In the genomic region with DNA sequence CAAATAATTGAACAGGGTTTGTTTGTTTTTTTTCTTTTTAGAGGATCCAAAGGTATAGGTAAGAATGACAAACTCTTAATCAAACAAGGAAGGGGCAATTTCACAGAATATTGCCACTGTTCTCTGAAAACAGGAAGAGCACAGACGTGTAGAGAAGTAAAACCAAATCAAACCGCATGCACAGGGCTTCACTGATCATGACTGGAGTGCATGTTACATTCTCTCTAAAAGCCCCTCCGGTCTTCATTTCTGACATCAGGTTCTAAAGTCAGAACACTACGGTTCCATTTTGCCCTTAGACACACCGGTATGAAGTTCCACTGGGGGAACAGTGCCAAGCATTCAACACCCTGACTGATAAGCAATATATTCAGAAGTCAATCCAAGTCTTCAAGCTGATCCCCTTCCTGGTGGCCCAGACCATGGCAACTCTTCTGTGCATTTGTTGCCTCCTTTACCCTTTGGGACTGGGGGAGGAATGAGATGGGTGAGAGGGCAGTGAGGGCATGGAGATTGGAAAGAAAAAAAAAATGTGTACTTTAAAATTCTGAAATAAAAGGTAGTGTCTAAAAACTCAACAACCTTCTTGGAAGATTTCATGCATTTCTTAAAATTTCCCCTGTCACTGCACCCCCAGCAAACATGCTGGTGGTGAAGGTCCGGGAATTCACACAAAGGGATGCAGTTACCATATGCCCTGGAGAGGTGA, we compare ENCODE assay signal across 8 cellular contexts. TPM values are rescaled to one million over a fixed set of nuclear protein-coding genes. Genes with fewer than 3 reads are reported as not detected.
DNase-seq lines count a peak whose midpoint lies in the region; ATAC-seq and TF ChIP-seq lines count a peak whose summit lies in the region.

No MANE protein-coding gene starts in this region.

- peaks cover 25% of the 10 kb centered on the region for H3K36me3 Mint-ChIP-seq in activated B cell treated with CpG ODN at 0.5 μM for 24 hours (ENCODE audit: low read depth)

- POLR2A ChIA-PET in activated B cell treated with CpG ODN at 0.5 μM for 24 hours (lab: Charles Lee), result interaction anchor here (1.1 to 4.0 kb wide), 6 partner anchors 13 to 156 kb away, joined by 3 to 38 read pairs (median 8); no protein-coding TSS in a partner anchor

- CTCF ChIA-PET in activated B cell treated with CpG ODN at 0.5 μM for 24 hours (lab: Charles Lee), result interaction anchor here (0.9 kb wide), 1 partner anchor 22 kb away, joined by 3 read pairs; no protein-coding TSS in a partner anchor

- no peak overlapping the region for H4K8ac ChIP-seq in trophoblast cell (ENCODE audit: low read depth, low read length)

- H3K79me2 ChIP-seq in trophoblast cell (ENCODE audit: control insufficient read depth, insufficient read depth, low read length, poor library complexity), result peaks cover 11% of the 10 kb centered on the region

- peak overlapping the region; percentile 85 for H3K4me2 ChIP-seq in trophoblast cell (ENCODE audit: low read length)

- H3K4me1 ChIP-seq in heart right ventricle (peaks cover 4 to 50% (median 36%) of the 10 kb centered on the region in 9 donors), trophoblast cell (ENCODE audit: control insufficient read depth in 1 of 2, insufficient read depth in 2 of 2, low read length in 2 of 2) (peaks cover 0 to 11% of the 10 kb centered on the region in 2 experiments)

- H3K27ac ChIP-seq in heart right ventricle (peak overlapping the region in 9 of 10 donors; percentile 83 to 95 (median 89)), trophoblast cell (ENCODE audit: low read depth, low read length) (no peak overlapping the region)

- H3K9me3 ChIP-seq in heart right ventricle (no peaks in the 10 kb centered on the region), trophoblast cell (ENCODE audit: insufficient read depth, low read depth, low read length) (no peaks in the 10 kb centered on the region)

- TF ChIP-seq CTCF in heart right ventricle (IDR thresholded peaks at IDR 0.05) (no peak), activated B cell treated with CpG ODN at 0.5 μM for 24 hours (IDR thresholded peaks at IDR 0.05) (no peak)

- no peak overlapping the region for H2BK12ac ChIP-seq in trophoblast cell (ENCODE audit: low read length)

- TF ChIP-seq POLR2A in erythroblast (IDR thresholded peaks at IDR 0.05; ENCODE audit: low read length), result peak; percentile 55

- peak overlapping the region; percentile 87 for H4K91ac ChIP-seq in trophoblast cell (ENCODE audit: low read depth, low read length)

- ATAC-seq in heart right ventricle (no peak), Right ventricle myocardium superior (ENCODE audit: poor library complexity) (no peak), HG03432 (IDR thresholded peaks at IDR 0.05; ENCODE audit: unreplicated experiment) (peak; percentile 27), activated B cell treated with CpG ODN at 0.5 μM for 24 hours (ENCODE audit: low read depth) (peak; percentile 63)

- intact Hi-C loops in heart right ventricle (cut with DNase I) (loop anchor here in 3 of 10 donors (5.0 to 10.0 kb wide), 3 partner anchors 92 to 335 kb away; a partner anchor contains a TSS), Right ventricle myocardium superior (cut with DNase I) (no loop called here), activated B cell treated with CpG ODN at 0.5 μM for 24 hours (cut with micrococcal nuclease) (loop anchor here (1.0 to 10.0 kb wide), 8 partner anchors 17 to 452 kb away; a partner anchor contains a TSS)

- H2BK120ac ChIP-seq in trophoblast cell (ENCODE audit: insufficient read depth, low read length, poor library complexity), result no peak overlapping the region

- no peak overlapping the region for H4K12ac ChIP-seq in trophoblast cell (ENCODE audit: low read depth, low read length)

- no peaks in the 10 kb centered on the region for H3K27me3 Mint-ChIP-seq in activated B cell treated with CpG ODN at 0.5 μM for 24 hours

- peak overlapping the region; percentile 76 to 99 (median 95) for H3K4me3 ChIP-seq in heart right ventricle
- peak overlapping the region; percentile 88 for H3K4me3 ChIP-seq in trophoblast cell (ENCODE audit: low read depth, low read length)

- no peak overlapping the region for H2AK5ac ChIP-seq in trophoblast cell (ENCODE audit: low read length)

- H3K14ac ChIP-seq in trophoblast cell (ENCODE audit: low read length), result no peak overlapping the region

- no peaks in the 10 kb centered on the region for H3K9me3 Mint-ChIP-seq in activated B cell treated with CpG ODN at 0.5 μM for 24 hours

- H2AFZ ChIP-seq in trophoblast cell (ENCODE audit: insufficient read depth, low read length, poor library complexity), result peak overlapping the region; percentile 53

- H3K18ac ChIP-seq in trophoblast cell (ENCODE audit: low read length), result no peak overlapping the region

- peaks cover 14% of the 10 kb centered on the region for H3K79me1 ChIP-seq in trophoblast cell (ENCODE audit: low read length)

- no peak overlapping the region for H3K9ac ChIP-seq in trophoblast cell (ENCODE audit: low read length)

- DNase-seq in heart right ventricle, result peak in 1 of 2 donors; percentile 21
- no peak for DNase-seq in Right ventricle myocardium superior
- peak; percentile 20 for DNase-seq in activated B cell treated with CpG ODN at 0.5 μM for 24 hours
- DNase-seq in erythroblast (lab: John Stamatoyannopoulos, UW), result peak; percentile 32 to 43
- peak; percentile 58 to 79 for DNase-seq in trophoblast cell
- no peak for DNase-seq in glomerular visceral epithelial cell (ENCODE audit: extremely low spot score)
- no peak for DNase-seq in T-helper 9 cell

- peak overlapping the region; percentile 93 for H3K4me3 Mint-ChIP-seq in activated B cell treated with CpG ODN at 0.5 μM for 24 hours

- H3K27ac Mint-ChIP-seq in activated B cell treated with CpG ODN at 0.5 μM for 24 hours, result peak overlapping the region; percentile 98

- H2BK5ac ChIP-seq in trophoblast cell (ENCODE audit: low read depth, low read length, poor library complexity), result peak overlapping the region; percentile 95

- WGBS in heart right ventricle, 2 donors, result 21 to 30% methylated on average over 6 of the region's 6 CpGs
- WGBS in trophoblast cell (ENCODE audit: extremely low coverage, insufficient coverage, insufficient read length), result no CpG with 5 or more reads among the region's 6 CpGs

- H3K27me3 ChIP-seq in heart right ventricle (peaks cover 0 to 17% (median 0%) of the 10 kb centered on the region in 7 donors), trophoblast cell (ENCODE audit: insufficient read depth, low read length) (no peaks in the 10 kb centered on the region)

- no peaks in the 10 kb centered on the region for H3K36me3 ChIP-seq in heart right ventricle
- no peaks in the 10 kb centered on the region for H3K36me3 ChIP-seq in trophoblast cell (ENCODE audit: control insufficient read depth in 1 of 2, insufficient read depth in 2 of 2, low read length in 2 of 2)

- peak overlapping the region; percentile 18 for H3K4ac ChIP-seq in trophoblast cell (ENCODE audit: low read depth, low read length)

- H3K23ac ChIP-seq in trophoblast cell (ENCODE audit: low read length), result no peak overlapping the region

- peaks cover 67% of the 10 kb centered on the region for H3K4me1 Mint-ChIP-seq in activated B cell treated with CpG ODN at 0.5 μM for 24 hours

RNA-seq across cellular contexts. Expression of a gene that starts 1.4 kb away (rescaled TPM):
- total RNA-seq in heart right ventricle (10 to 100 TPM in 6 of 10 donors, 1 to 10 TPM in 4; 6.7 to 20.8 (median 11.4) TPM), Right ventricle myocardium superior (13.4 TPM), activated B cell treated with CpG ODN at 0.5 μM for 24 hours (45.5 and 46.3 TPM in 2 replicates)
- 1 to 10 TPM; 6.4 to 9.7 TPM for polyA plus RNA-seq in heart right ventricle
- 52.1 and 57.7 TPM in 2 replicates for polyA plus RNA-seq in trophoblast cell (2013)

Comparison
In these comparisons a context has a peak if more than half of its experiments do, and no peak if none do; other contexts are left out.
1. ATAC-seq: peak in HG03432 (single experiment) and activated B cell treated with CpG ODN at 0.5 μM for 24 hours (single experiment); none in heart right ventricle (0 of 8) and Right ventricle myocardium superior (single experiment).
2. DNase-seq: peak in activated B cell treated with CpG ODN at 0.5 μM for 24 hours (single experiment), erythroblast (2 of 2) and trophoblast cell (2 of 2); none in Right ventricle myocardium superior (single experiment), glomerular visceral epithelial cell (single experiment) and T-helper 9 cell (single experiment).